8 cellular contexts compared by ENCODE assay signal in genomic region chr1:16728243-16728949, GRCh38.
A peak's percentile ranks its signal among the peaks of the same experiment; 100 is the strongest.
DNase-seq lines count a peak whose midpoint lies in the region; ATAC-seq and FAIRE-seq lines count a peak whose summit lies in the region.

No MANE protein-coding gene starts in this region.

- peak; percentile 40 for FAIRE-seq in RCC 7860 (lab: Jason Lieb, UNC)

- ATAC-seq in GM21360 (IDR thresholded peaks at IDR 0.05; ENCODE audit: unreplicated experiment) = peak; percentile 73
- peak; percentile 54 for ATAC-seq in HG02759 (IDR thresholded peaks at IDR 0.05; ENCODE audit: unreplicated experiment)
- ATAC-seq in HG03432 (IDR thresholded peaks at IDR 0.05; ENCODE audit: unreplicated experiment) = peak; percentile 73
- ATAC-seq in stimulated activated naive CD8-positive, alpha-beta T cell treated with anti-CD3 and anti-CD28 coated beads, Interleukin-15, Interleukin-2, amounts not matched to agents 100 U/mL and 50 U/mL, for 24 hours = peak; percentile 7

- DNase-seq in EL (peak; percentile 1), RCC 7860 (ENCODE audit: low spot score) (peak; percentile 2), left kidney (ENCODE audit: low read depth, low spot score) (peak; percentile 9)
- DNase-seq in activated naive CD4-positive, alpha-beta T cell treated with Interleukin-2 at 50 U/mL for 16 hours = peak; percentile 26
- DNase-seq in stimulated activated naive CD8-positive, alpha-beta T cell treated with anti-CD3 and anti-CD28 coated beads, Interleukin-15, Interleukin-2, amounts not matched to agents 100 U/mL and 50 U/mL, for 24 hours = peak; percentile 28

Comparison
In these comparisons a context has a peak if more than half of its experiments do, and no peak if none do; other contexts are left out.
1. Peak in every context shown above with its lines: DNase-seq and ATAC-seq.
2. ATAC-seq: peak in every context shown above with its lines; median percentile 73 in GM21360; 73 in HG03432; 54 in HG02759; 7 in stimulated activated naive CD8-positive, alpha-beta T cell treated with anti-CD3 and anti-CD28 coated beads, Interleukin-15, Interleukin-2, amounts not matched to agents 100 U/mL and 50 U/mL, for 24 hours.